8 cellular contexts compared by ENCODE assay signal in genomic region chr2:20446280-20446916, GRCh38. TPM values are rescaled to one million over a fixed set of nuclear protein-coding genes. Genes with fewer than 3 reads are reported as not detected.
DNase-seq lines count a peak whose midpoint lies in the region; ATAC-seq and TF ChIP-seq lines count a peak whose summit lies in the region.

No MANE protein-coding gene starts in this region.

- no peak for ATAC-seq in right lobe of liver
- no peak for ATAC-seq in HG02852 (IDR thresholded peaks at IDR 0.05; ENCODE audit: unreplicated experiment)

- H3K27ac Mint-ChIP-seq in activated CD4-positive, alpha-beta T cell treated with anti-CD3 and anti-CD28 coated beads, Interleukin-2, amount 10 ng/mL, durations not matched to agents 24 days and 14 days: no peak overlapping the region

- in situ Hi-C loops in astrocyte of the spinal cord (cut with HindIII; ENCODE audit: low sequenced_read_pairs): no loop called here

- no peaks in the 10 kb centered on the region for H3K9me3 Mint-ChIP-seq in activated CD4-positive, alpha-beta T cell treated with anti-CD3 and anti-CD28 coated beads, Interleukin-2, amount 10 ng/mL, durations not matched to agents 24 days and 14 days

- H3K36me3 ChIP-seq in right lobe of liver (peaks cover 0 to 20% (median 14%) of the 10 kb centered on the region in 4 donors), tibial artery (peaks cover 21 to 28% (median 25%) of the 10 kb centered on the region in 3 donors)

- H3K27me3 ChIP-seq in right lobe of liver: no peaks in the 10 kb centered on the region
- H3K27me3 ChIP-seq in tibial artery: peaks cover 0 to 3% of the 10 kb centered on the region in 2 donors

- WGBS in right lobe of liver (ENCODE audit: insufficient coverage, low coverage, low lambda C conversion rate, missing lambda C conversion rate): 4% methylated on average over 14 of the region's 41 CpGs

- H3K9me3 ChIP-seq in right lobe of liver (no peaks in the 10 kb centered on the region), tibial artery (no peaks in the 10 kb centered on the region)

- intact Hi-C loops in activated CD4-positive, alpha-beta T cell treated with anti-CD3 and anti-CD28 coated beads, Interleukin-2, amount 10 ng/mL, durations not matched to agents 24 days and 14 days (cut with micrococcal nuclease): loop anchor here (2.0 to 10.0 kb wide), 6 partner anchors 16 to 1099 kb away; partner anchors contain the start of genes LDAH and TTC32
- intact Hi-C loops in right lobe of liver (cut with DNase I) (loop anchor here (10.0 kb wide), 1 partner anchor 148 kb away; no protein-coding TSS in a partner anchor), tibial artery (cut with DNase I; ENCODE audit: low total_unique reads) (no loop called here)

- no peak for DNase-seq in activated CD4-positive, alpha-beta T cell treated with anti-CD3 and anti-CD28 coated beads, Interleukin-2, amount 10 ng/mL, durations not matched to agents 24 days and 14 days
- DNase-seq in activated CD4-positive, alpha-beta T cell treated with anti-CD3 and anti-CD28 coated beads for 4 hours: no peak
- DNase-seq in astrocyte of the spinal cord (ENCODE audit: low read depth, low spot score) (no peak), right lobe of liver (peak; percentile 52 to 65 (median 62)), tibial artery (peak; percentile 54 to 71), DMS 273 (lab: John Stamatoyannopoulos, UW; ENCODE audit: unreplicated experiment) (no peak), activated gamma-delta T cell treated with Interleukin-2 at 50 U/mL for 16 hours (no peak)

- peaks cover 54% of the 10 kb centered on the region for H3K27me3 Mint-ChIP-seq in activated CD4-positive, alpha-beta T cell treated with anti-CD3 and anti-CD28 coated beads, Interleukin-2, amount 10 ng/mL, durations not matched to agents 24 days and 14 days

- no peak for TF ChIP-seq POLR2A in right lobe of liver (IDR thresholded peaks at IDR 0.05)

- peak overlapping the region; percentile 74 for H3K4me3 Mint-ChIP-seq in activated CD4-positive, alpha-beta T cell treated with anti-CD3 and anti-CD28 coated beads, Interleukin-2, amount 10 ng/mL, durations not matched to agents 24 days and 14 days

- H3K4me3 ChIP-seq in astrocyte of the spinal cord (ENCODE audit: low read depth, low read length) (peak overlapping the region; percentile 64), right lobe of liver (peak overlapping the region; percentile 67 to 99 (median 90)), tibial artery (peak overlapping the region; percentile 93 to 95)

- TF ChIP-seq CTCF in astrocyte of the spinal cord (IDR thresholded peaks at IDR 0.05; ENCODE audit: low read depth, low read length) (no peak), right lobe of liver (IDR thresholded peaks at IDR 0.05) (no peak), tibial artery (IDR thresholded peaks at IDR 0.05) (no peak)

- H3K27ac ChIP-seq in right lobe of liver (peak overlapping the region; percentile 98 to 100 (median 99)), tibial artery (peak overlapping the region; percentile 96 to 98)

- H3K4me1 Mint-ChIP-seq in activated CD4-positive, alpha-beta T cell treated with anti-CD3 and anti-CD28 coated beads, Interleukin-2, amount 10 ng/mL, durations not matched to agents 24 days and 14 days: peaks cover 6% of the 10 kb centered on the region

- H3K4me1 ChIP-seq in right lobe of liver (peaks cover 0 to 42% (median 5%) of the 10 kb centered on the region in 4 donors), tibial artery (peaks cover 0 to 45% (median 25%) of the 10 kb centered on the region in 4 donors)

- H3K36me3 Mint-ChIP-seq in activated CD4-positive, alpha-beta T cell treated with anti-CD3 and anti-CD28 coated beads, Interleukin-2, amount 10 ng/mL, durations not matched to agents 24 days and 14 days (ENCODE audit: low read depth): no peaks in the 10 kb centered on the region

RNA-seq across cellular contexts. Expression of gene RHOB, which starts 0.5 kb away (rescaled TPM):
- 16.4 and 18.5 TPM in 2 replicates for total RNA-seq in activated CD4-positive, alpha-beta T cell treated with anti-CD3 and anti-CD28 coated beads, Interleukin-2, amount 10 ng/mL, durations not matched to agents 24 days and 14 days
- 100 to 1,000 TPM; 185 to 656 (median 388) TPM for total RNA-seq in right lobe of liver

Comparison
In these comparisons a context has a peak if more than half of its experiments do, and no peak if none do; other contexts are left out.
1. DNase-seq: peak in right lobe of liver (3 of 3) and tibial artery (2 of 2); none in activated CD4-positive, alpha-beta T cell treated with anti-CD3 and anti-CD28 coated beads, Interleukin-2, amount 10 ng/mL, durations not matched to agents 24 days and 14 days (single experiment), activated CD4-positive, alpha-beta T cell treated with anti-CD3 and anti-CD28 coated beads for 4 hours (0 of 2), astrocyte of the spinal cord (single experiment), DMS 273 (single experiment) and activated gamma-delta T cell treated with Interleukin-2 at 50 U/mL for 16 hours (single experiment).
2. Peak in every context shown above with its lines, with median percentiles within 50 percentile points of each other: H3K4me3 ChIP-seq.